1 cellular context compared by ENCODE assay signal in genomic region chr6:68778356-68779020, GRCh38.
TF ChIP-seq lines count a peak whose summit lies in the region.

No MANE protein-coding gene starts in this region.

TF ChIP-seq in H1, 55 proteins besides CTCF, POLR2A, EP300 and RAD21 (continued from another document):
- TF ChIP-seq CHD7 (IDR thresholded peaks at IDR 0.05; ENCODE audit: insufficient replicate concordance, low read length) (no peak), TEAD4 (IDR thresholded peaks at IDR 0.05; ENCODE audit: low read depth, low read length) (no peak), RFX5 (IDR thresholded peaks at IDR 0.05; ENCODE audit: borderline replicate concordance, low read depth, low read length) (no peak), CREB1 (IDR thresholded peaks at IDR 0.05) (no peak)
